10 cellular contexts compared by ENCODE assay signal in genomic region chr9:92438900-92439526, GRCh38. TPM values are rescaled to one million over a fixed set of nuclear protein-coding genes. Genes with fewer than 3 reads are reported as not detected.
DNase-seq lines count a peak whose midpoint lies in the region; ATAC-seq and TF ChIP-seq lines count a peak whose summit lies in the region.
"Had no signal": no experiment of that assay in that cellular context is flagged by ENCODE, and none has a peak within 500 bp of the region (broad histone marks: within the 10 kb centered on the region; RNA-seq: fewer than 3 reads in every experiment).

No MANE protein-coding gene starts in this region.

- H3K9me3 ChIP-seq in left ventricle myocardium inferior (replicated peaks) = no peaks in the 10 kb centered on the region
- H3K9me3 ChIP-seq in SU-DHL-6 (ENCODE audit: insufficient read depth, low read length) = no peaks in the 10 kb centered on the region
- H3K9me3 ChIP-seq in body of pancreas = no peaks in the 10 kb centered on the region

- peaks cover 4% of the 10 kb centered on the region; the same call in 1 of the 2 replicates for H3K79me2 ChIP-seq in SU-DHL-6 (ENCODE audit: insufficient read depth, low read length)

- no peak overlapping the region for H2AFZ ChIP-seq in SU-DHL-6 (ENCODE audit: low read depth, low read length, severe bottlenecking)

- WGBS in urinary bladder = 74% methylated on average over 5 of the region's 5 CpGs
- WGBS in body of pancreas, 2 donors = 75 to 83% methylated on average over 5 of the region's 5 CpGs

- H3F3A ChIP-seq in SU-DHL-6 (ENCODE audit: insufficient read depth) = no peaks in the 10 kb centered on the region; the same call in 1 of the 2 replicates

- no peaks in the 10 kb centered on the region for H3K9me2 ChIP-seq in SU-DHL-6 (replicated peaks; ENCODE audit: insufficient read depth, low read length)

- intact Hi-C loops in left ventricle myocardium inferior (cut with micrococcal nuclease) (no loop called here), left ventricle myocardium superior (cut with micrococcal nuclease) (no loop called here), body of pancreas (cut with DNase I) (no loop called here)

- H3K4me2 ChIP-seq in SU-DHL-6 (ENCODE audit: low read depth, low read length, poor library complexity, severe bottlenecking) = no peak overlapping the region

- H3K27me3 ChIP-seq in left ventricle myocardium inferior (ENCODE audit: low read depth) (no peaks in the 10 kb centered on the region), SU-DHL-6 (ENCODE audit: low read length) (no peaks in the 10 kb centered on the region), foreskin keratinocyte (no peaks in the 10 kb centered on the region), body of pancreas (no peaks in the 10 kb centered on the region)

- TF ChIP-seq CTCF in left ventricle myocardium inferior (IDR thresholded peaks at IDR 0.05; ENCODE audit: borderline replicate concordance) (peak; percentile 53), SU-DHL-6 (IDR thresholded peaks at IDR 0.05; ENCODE audit: insufficient read depth, low read length, poor library complexity, severe bottlenecking) (peak; percentile 19), foreskin keratinocyte (conservative IDR thresholded peaks at IDR 0.05) (peak; percentile 65), body of pancreas (IDR thresholded peaks at IDR 0.05) (peak in 1 of 7 experiments; percentile 27)

- no peak for TF ChIP-seq POLR2A in body of pancreas (IDR thresholded peaks at IDR 0.05)

- no peak overlapping the region for H3K27ac ChIP-seq in left ventricle myocardium inferior (replicated peaks)
- no peak overlapping the region for H3K27ac ChIP-seq in SU-DHL-6 (ENCODE audit: low read depth, low read length)
- H3K27ac ChIP-seq in foreskin keratinocyte = no peak overlapping the region
- peak overlapping the region; percentile 23 for H3K27ac ChIP-seq in urinary bladder (ENCODE audit: low read depth)
- H3K27ac ChIP-seq in body of pancreas = no peak overlapping the region

- H3K4me3 ChIP-seq in left ventricle myocardium inferior = no peak overlapping the region
- H3K4me3 ChIP-seq in SU-DHL-6 (ENCODE audit: insufficient read depth, low read length, poor library complexity, severe bottlenecking) = no peak overlapping the region
- H3K4me3 ChIP-seq in urinary bladder (ENCODE audit: low read depth, low read length) = no peak overlapping the region
- no peak overlapping the region for H3K4me3 ChIP-seq in body of pancreas

- no peaks in the 10 kb centered on the region for H4K20me1 ChIP-seq in SU-DHL-6 (ENCODE audit: low read depth, low read length)

- H3K4me1 ChIP-seq in left ventricle myocardium inferior = no peaks in the 10 kb centered on the region
- peaks cover 9% of the 10 kb centered on the region for H3K4me1 ChIP-seq in foreskin keratinocyte
- no peaks in the 10 kb centered on the region for H3K4me1 ChIP-seq in urinary bladder (ENCODE audit: insufficient read depth)
- no peaks in the 10 kb centered on the region for H3K4me1 ChIP-seq in body of pancreas

- H3K36me3 ChIP-seq in left ventricle myocardium inferior (no peaks in the 10 kb centered on the region), SU-DHL-6 (ENCODE audit: low read length) (no peaks in the 10 kb centered on the region), urinary bladder (ENCODE audit: insufficient read depth) (no peaks in the 10 kb centered on the region), body of pancreas (replicated peaks in 1 of 2; ENCODE audit: insufficient read depth in 1 of 2, low read depth in 2 of 2) (no peaks in the 10 kb centered on the region)

- ATAC-seq in left ventricle myocardium superior (no peak), foreskin keratinocyte (no peak), body of pancreas (no peak)
- ATAC-seq: stimulated activated naive CD8-positive, alpha-beta T cell treated with anti-CD3 and anti-CD28 coated beads, Interleukin-15, Interleukin-2, amounts not matched to agents 100 U/mL and 50 U/mL, for 24 hours had no signal

- DNase-seq in left ventricle myocardium inferior (no peak), left ventricle myocardium superior (no peak), foreskin keratinocyte (no peak), body of pancreas (no peak)
- no peak for DNase-seq in activated CD4-positive, CD25-positive, alpha-beta regulatory T cell (lab: John Stamatoyannopoulos, UW)
- DNase-seq in stimulated activated CD4-positive, alpha-beta T cell treated with anti-CD3 and anti-CD28 coated beads, Interleukin-15, amount 100 ng/mL, for 24 hours = no peak
- DNase-seq: stimulated activated naive CD8-positive, alpha-beta T cell treated with anti-CD3 and anti-CD28 coated beads, Interleukin-15, Interleukin-2, amounts not matched to agents 100 U/mL and 50 U/mL, for 24 hours had no signal

- H3K9ac ChIP-seq in SU-DHL-6 (ENCODE audit: low read length) = no peak overlapping the region

RNA-seq across cellular contexts. Expression of gene OMD, which starts 14.7 kb away (rescaled TPM):
- 6.4 TPM for total RNA-seq in left ventricle myocardium inferior
- 4.4 TPM for total RNA-seq in left ventricle myocardium superior
- total RNA-seq in foreskin keratinocyte = not detected in 2 replicates
- not detected in 2 replicates for polyA plus RNA-seq in foreskin keratinocyte
- 20.5 TPM for total RNA-seq in urinary bladder
- polyA plus RNA-seq in urinary bladder = 15.3 TPM
- total RNA-seq in body of pancreas = 1 to 10 TPM in 1 of 2 donors, under 1 TPM in 1; 0.33 to 4.9 TPM
- total RNA-seq: Daoy had no signal

RNA-seq across cellular contexts. Expression of gene OGN, which starts 34.6 kb away (rescaled TPM):
- total RNA-seq in left ventricle myocardium inferior (19.2 TPM), left ventricle myocardium superior (8.1 TPM), foreskin keratinocyte (not detected in 2 replicates), urinary bladder (822 TPM), body of pancreas (1 to 10 TPM; 2.6 to 4.4 TPM)
- polyA plus RNA-seq in foreskin keratinocyte (not detected in 2 replicates), urinary bladder (19.5 TPM)
- total RNA-seq: Daoy had no signal

RNA-seq across cellular contexts. Expression of gene ASPN, which starts 43.3 kb away (rescaled TPM):
- total RNA-seq in left ventricle myocardium inferior (17.5 TPM), left ventricle myocardium superior (4.5 TPM), foreskin keratinocyte (not detected in 2 replicates), urinary bladder (298 TPM), body of pancreas (10 to 100 TPM in 1 of 2 donors, 1 to 10 TPM in 1; 3.6 to 13.5 TPM)
- polyA plus RNA-seq in foreskin keratinocyte (0.02 TPM in 1 of 2 replicates, not detected in the other), urinary bladder (7.6 TPM)
- total RNA-seq: Daoy had no signal

Comparison
In these comparisons a context has a peak if more than half of its experiments do, and no peak if none do; other contexts are left out.
1. RNA of gene OGN, which starts 34.6 kb away (total RNA-seq): 822 TPM in urinary bladder (single experiment); 19.2 TPM in left ventricle myocardium inferior (single experiment), 8.1 TPM in left ventricle myocardium superior (single experiment), 2.6 to 4.4 TPM in body of pancreas and not detected in foreskin keratinocyte; every median in the first group is over 10 times any median in the second.
2. RNA of gene ASPN, which starts 43.3 kb away (total RNA-seq): 298 TPM in urinary bladder (single experiment); 17.5 TPM in left ventricle myocardium inferior (single experiment), 3.6 to 13.5 TPM in body of pancreas, 4.5 TPM in left ventricle myocardium superior (single experiment) and not detected in foreskin keratinocyte; every median in the first group is over 10 times any median in the second.